ENCODE assay signal across 8 cellular contexts in genomic region chr2:85420743-85421705, GRCh38. TPM values are rescaled to one million over a fixed set of nuclear protein-coding genes. Genes with fewer than 3 reads are reported as not detected.
DNase-seq lines count a peak whose midpoint lies in the region; ATAC-seq and TF ChIP-seq lines count a peak whose summit lies in the region.

No MANE protein-coding gene starts in this region.

- DNase-seq in AG20443 (ENCODE audit: low spot score) (peak; percentile 90), NCI-H460 (ENCODE audit: extremely low read depth, low read depth) (peak; percentile 83), dedifferentiated amniotic fluid mesenchymal stem cell (ENCODE audit: extremely low spot score) (peak; percentile 41), lower leg skin (ENCODE audit: low spot score in 2 of 2) (peak; percentile 87 to 98)
- DNase-seq in activated CD4-positive, alpha-beta T cell treated with anti-CD3 and anti-CD28 coated beads, Interleukin-2, amount 50 U/mL, for 1 hour = peak; percentile 88
- DNase-seq in stimulated activated CD4-positive, alpha-beta T cell treated with anti-CD3 and anti-CD28 coated beads, TNF-alpha, amount 100 ng/mL, for 24 hours (ENCODE audit: low read depth in 3 of 3) = peak; percentile 84 to 93 (median 88)

- TF ChIP-seq POLR2A in lower leg skin (IDR thresholded peaks at IDR 0.05) = no peak

- intact Hi-C loops in lower leg skin (cut with DNase I; ENCODE audit: low total_unique reads) = loop anchor here (2.0 kb wide), 1 partner anchor 132 kb away; no protein-coding TSS in a partner anchor

- peak in 2 of 3 donors; percentile 91 to 99 for TF ChIP-seq CTCF in lower leg skin (IDR thresholded peaks at IDR 0.05)

- peak; percentile 48 for ATAC-seq in GM19025 (IDR thresholded peaks at IDR 0.05; ENCODE audit: low read depth, unreplicated experiment)
- peak; percentile 61 for ATAC-seq in HG03432 (IDR thresholded peaks at IDR 0.05; ENCODE audit: unreplicated experiment)

- 44 to 46% methylated on average over 31 of the region's 31 CpGs for WGBS in lower leg skin, 2 donors

- H3K4me3 ChIP-seq in lower leg skin (ENCODE audit: low read depth, poor library complexity, severe bottlenecking) = no peak overlapping the region

RNA-seq across cellular contexts. Expression of gene SH2D6, which starts 2.5 kb away (rescaled TPM):
- 0.45 and 0.87 TPM in 2 replicates for total RNA-seq in NCI-H460 (2014; rRNA removed; shearing (Covaris generic))
- 0.30 and 0.61 TPM in 2 replicates for polyA plus RNA-seq in NCI-H460 (2014; cell fraction: nucleus; rRNA removed)
- total RNA-seq in lower leg skin = not detected

RNA-seq across cellular contexts. Expression of gene CAPG, which starts 10.9 kb away (rescaled TPM):
- 95.1 and 95.2 TPM in 2 replicates for total RNA-seq in NCI-H460 (2014; rRNA removed; shearing (Covaris generic))
- 70.8 and 80.5 TPM in 2 replicates for polyA plus RNA-seq in NCI-H460 (2014; cell fraction: nucleus; rRNA removed)
- 100 to 1,000 TPM; 177 to 272 (median 232) TPM for total RNA-seq in lower leg skin

Comparison
In these comparisons a context has a peak if more than half of its experiments do, and no peak if none do; other contexts are left out.
1. DNase-seq: peak in every context shown above with its lines; median percentile 92 in lower leg skin; 90 in AG20443; 88 in activated CD4-positive, alpha-beta T cell treated with anti-CD3 and anti-CD28 coated beads, Interleukin-2, amount 50 U/mL, for 1 hour; 88 in stimulated activated CD4-positive, alpha-beta T cell treated with anti-CD3 and anti-CD28 coated beads, TNF-alpha, amount 100 ng/mL, for 24 hours; 83 in NCI-H460; 41 in dedifferentiated amniotic fluid mesenchymal stem cell.